Comparison of ENCODE assay signal across 8 cellular contexts in genomic region chr12:89525002-89525823, GRCh38. TPM values are rescaled to one million over a fixed set of nuclear protein-coding genes. Genes with fewer than 3 reads are reported as not detected.
A peak's percentile ranks its signal among the peaks of the same experiment; 100 is the strongest.
DNase-seq lines count a peak whose midpoint lies in the region; ATAC-seq and TF ChIP-seq lines count a peak whose summit lies in the region.

No MANE protein-coding gene starts in this region.

- DNase-seq in NOMO-1 treated with DMSO at 0.1 percent for 48 hours (lab: John Stamatoyannopoulos, UW; ENCODE audit: unreplicated experiment) (peak; percentile 43), NOMO-1 treated with dmso at 0.1 percent for 144 hours (lab: John Stamatoyannopoulos, UW; ENCODE audit: unreplicated experiment) (no peak), NCI-H226 (peak; percentile 27), activated T-helper 1 cell treated with Interleukin-2 at 50 U/mL for 16 hours (ENCODE audit: low read depth) (peak; percentile 21), fibroblast of mammary gland (ENCODE audit: low read depth) (peak; percentile 20), testis (peak; percentile 63)

- H3K9me3 ChIP-seq in neural cell (ENCODE audit: low read length) (no peaks in the 10 kb centered on the region), testis (no peaks in the 10 kb centered on the region)

- no peak for TF ChIP-seq EP300 in neural cell (conservative IDR thresholded peaks at IDR 0.05; ENCODE audit: poor library complexity, severe bottlenecking)

- intact Hi-C loops in testis (cut with DNase I; ENCODE audit: low total_unique reads) = loop anchor here (10.0 kb wide), 1 partner anchor 50 kb away; no protein-coding TSS in a partner anchor

- no peak for TF ChIP-seq POLR2A in testis (IDR thresholded peaks at IDR 0.05)

- peaks cover 2% of the 10 kb centered on the region for H4K20me1 ChIP-seq in neural cell (ENCODE audit: insufficient read depth)

- TF ChIP-seq CTCF in fibroblast of mammary gland (conservative IDR thresholded peaks at IDR 0.05; ENCODE audit: control insufficient read depth, insufficient read depth, low read depth, low read length) = no peak
- TF ChIP-seq CTCF in neural cell (IDR thresholded peaks at IDR 0.05; ENCODE audit: poor library complexity, severe bottlenecking) = peak; percentile 24
- TF ChIP-seq CTCF in testis (IDR thresholded peaks at IDR 0.05) = peak in 1 of 3 experiments; percentile 4

- peak; percentile 27 for ATAC-seq in HG02938 (IDR thresholded peaks at IDR 0.05; ENCODE audit: unreplicated experiment)

- peak overlapping the region; percentile 65 for H3K4me2 ChIP-seq in neural cell (ENCODE audit: low read length)

- H3K9ac ChIP-seq in neural cell (ENCODE audit: low read length) = peak overlapping the region; percentile 82

- 0 to 1% methylated on average over 10 to 59 of the region's 67 CpGs for WGBS in testis, 2 donors

- H3K4me3 ChIP-seq in fibroblast of mammary gland (ENCODE audit: control insufficient read depth, low read depth, low read length) = peak overlapping the region; percentile 93
- H3K4me3 ChIP-seq in neural cell (ENCODE audit: low read length) = peak overlapping the region; percentile 94
- peak overlapping the region; percentile 70 to 98 for H3K4me3 ChIP-seq in testis

- H3K4me1 ChIP-seq in testis = peaks cover 14% of the 10 kb centered on the region

- TF ChIP-seq RAD21 in neural cell (conservative IDR thresholded peaks at IDR 0.05) = no peak

- no peaks in the 10 kb centered on the region for H3K79me2 ChIP-seq in neural cell (replicated peaks; ENCODE audit: insufficient read depth, low read length)

- H3K36me3 ChIP-seq in neural cell (ENCODE audit: insufficient read depth, low read length) (no peaks in the 10 kb centered on the region), testis (ENCODE audit: low read depth, missing control alignments) (no peaks in the 10 kb centered on the region)

- H2AFZ ChIP-seq in neural cell (ENCODE audit: low read depth, low read length) = peak overlapping the region; percentile 94

- no peaks in the 10 kb centered on the region for H3F3A ChIP-seq in neural cell (ENCODE audit: insufficient read depth, low read length, poor library complexity, severe bottlenecking)

- H3K27ac ChIP-seq in neural cell (ENCODE audit: low read length) (peak overlapping the region; percentile 91), testis (peak overlapping the region; percentile 91 to 95)

- H3K27me3 ChIP-seq in neural cell (ENCODE audit: insufficient read depth, low read depth, low read length) = no peaks in the 10 kb centered on the region
- H3K27me3 ChIP-seq in testis = no peaks in the 10 kb centered on the region

- no peaks in the 10 kb centered on the region for H3K9me2 ChIP-seq in neural cell (ENCODE audit: insufficient read depth, low read length)

TF ChIP-seq in neural cell, 6 proteins besides CTCF, POLR2A, EP300 and RAD21:
- no peak for TF ChIP-seq POLR2AphosphoS5 (IDR thresholded peaks at IDR 0.05)
- no peak for TF ChIP-seq EZH2 (IDR thresholded peaks at IDR 0.05; ENCODE audit: borderline replicate concordance, insufficient read depth, low read length, poor library complexity, severe bottlenecking)
- TF ChIP-seq REST (IDR thresholded peaks at IDR 0.05; ENCODE audit: borderline replicate concordance) = peak; percentile 15
- no peak for TF ChIP-seq TAF1 (IDR thresholded peaks at IDR 0.05; ENCODE audit: low read depth)
- TF ChIP-seq MXI1 (conservative IDR thresholded peaks at IDR 0.05; ENCODE audit: poor library complexity, severe bottlenecking) = no peak
- TF ChIP-seq SMC3 (conservative IDR thresholded peaks at IDR 0.05; ENCODE audit: poor library complexity) = no peak

RNA-seq across cellular contexts. Expression of gene GALNT4, which starts 0.6 kb away (rescaled TPM):
- polyA plus RNA-seq in neural cell = 0.78 and 3.0 TPM in 2 replicates
- 3.5 and 4.1 TPM in 2 replicates for polyA minus RNA-seq in neural cell
- 1 to 10 TPM; 3.4 to 4.3 TPM for total RNA-seq in testis
- 1.8 TPM for polyA plus RNA-seq in testis (ENCODE audit: insufficient read depth, low read depth, low replicate concordance)

RNA-seq across cellular contexts. Expression of gene POC1B, which starts 0.6 kb away (rescaled TPM):
- polyA plus RNA-seq in neural cell = 10.0 and 11.1 TPM in 2 replicates
- polyA minus RNA-seq in neural cell = 18.1 and 26.8 TPM in 2 replicates
- 10 to 100 TPM; 21.3 to 30.2 TPM for total RNA-seq in testis
- 16.8 TPM for polyA plus RNA-seq in testis (ENCODE audit: insufficient read depth, low read depth, low replicate concordance)
